ENCODE assay signal across 25 cellular contexts in genomic region chr12:111590552-111590951, GRCh38.
"Had no signal": no experiment of that assay in that cellular context is flagged by ENCODE, and none has a peak within 500 bp of the region (broad histone marks: within the 10 kb centered on the region; RNA-seq: fewer than 3 reads in every experiment).

No MANE protein-coding gene starts in this region.

- H3K36me3 ChIP-seq: colonic mucosa, esophagus squamous epithelium, gastrocnemius medialis, left lung, lower lobe of right lung had no signal

- H3K4me3 ChIP-seq: colonic mucosa, esophagus squamous epithelium, gastrocnemius medialis, heart right ventricle, left lung, lower lobe of right lung, mucosa of descending colon had no signal

- H3K4me3 Mint-ChIP-seq: dendritic cell treated with granulocyte-macrophage colony-stimulating factor and Interleukin-4, amounts not matched to agents 40 ng/mL and 50 ng/mL, for 4 days; effector memory CD8-positive, alpha-beta T cell; endodermal cell; mesothelial cell of epicardium had no signal

- H3K36me3 Mint-ChIP-seq: naive B cell had no signal

- H3K9me3 ChIP-seq: colonic mucosa, esophagus squamous epithelium, gastrocnemius medialis, heart right ventricle, left lung, lower lobe of right lung, mucosa of descending colon had no signal

- H3K27ac ChIP-seq: colonic mucosa, epithelial cell of prostate, esophagus squamous epithelium, gastrocnemius medialis, heart right ventricle, left lung, lower lobe of right lung had no signal

- H3K27ac Mint-ChIP-seq: dendritic cell treated with granulocyte-macrophage colony-stimulating factor and Interleukin-4, amounts not matched to agents 40 ng/mL and 50 ng/mL, for 4 days; endodermal cell had no signal

- H3K4me1 ChIP-seq: colonic mucosa had no signal

- DNase-seq: colonic mucosa; cortex of kidney; effector CD8-positive, alpha-beta T cell; effector memory CD8-positive, alpha-beta T cell; endodermal cell; erythroblast; esophagus squamous epithelium; foreskin fibroblast; foreskin melanocyte; gastrocnemius medialis; glutamatergic neuron; head of caudate nucleus; heart right ventricle; hippocampal formation; left cardiac atrium; left ventricle myocardium superior; lower lobe of right lung; mesenchymal stem cell; mucosa of descending colon; naive B cell had no signal

- H3K27me3 Mint-ChIP-seq: dendritic cell treated with granulocyte-macrophage colony-stimulating factor and Interleukin-4, amounts not matched to agents 40 ng/mL and 50 ng/mL, for 4 days; effector memory CD8-positive, alpha-beta T cell; naive B cell had no signal

- ATAC-seq: effector memory CD8-positive, alpha-beta T cell; esophagus mucosa; gastrocnemius medialis; heart right ventricle; left cardiac atrium; left lung; left ventricle myocardium superior; lower lobe of right lung; mucosa of descending colon had no signal

- H3K9me3 Mint-ChIP-seq: dendritic cell treated with granulocyte-macrophage colony-stimulating factor and Interleukin-4, amounts not matched to agents 40 ng/mL and 50 ng/mL, for 4 days; effector memory CD8-positive, alpha-beta T cell; endodermal cell; mesothelial cell of epicardium; naive B cell had no signal
